8 cellular contexts compared by ENCODE assay signal in the genomic region with DNA sequence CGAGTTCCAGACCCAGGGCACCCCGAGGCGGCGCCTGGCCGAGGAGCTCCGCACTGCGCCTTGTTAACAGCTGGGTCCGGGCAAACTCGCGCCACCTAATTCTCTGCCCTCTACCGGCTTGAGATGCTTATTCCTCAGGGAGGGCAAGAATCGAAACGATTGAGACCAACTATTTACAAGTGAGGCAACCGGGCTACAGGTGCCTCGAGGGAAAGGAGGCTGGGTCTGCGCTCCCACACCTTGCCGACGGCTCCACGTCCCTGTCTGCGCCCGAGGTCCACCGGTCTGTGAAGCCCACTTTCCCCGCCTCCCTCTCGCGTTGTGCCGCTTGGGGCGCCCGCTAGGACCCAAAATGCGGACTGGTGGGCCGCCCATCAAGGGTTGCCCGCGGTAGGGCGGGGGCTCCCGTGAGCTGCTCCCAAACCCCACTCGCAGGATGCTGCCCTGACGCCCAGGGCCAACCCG. TPM values are rescaled to one million over a fixed set of nuclear protein-coding genes. Genes with fewer than 3 reads are reported as not detected.
DNase-seq lines count a peak whose midpoint lies in the region; ATAC-seq and TF ChIP-seq lines count a peak whose summit lies in the region.

No MANE protein-coding gene starts in this region.

- WGBS in iPS DF 6.9 (ENCODE audit: insufficient coverage, insufficient read length) = no CpG with 5 or more reads among the region's 37 CpGs

- H3K27ac ChIP-seq in HUES6 (ENCODE audit: low read depth, low read length) (peak overlapping the region; percentile 41; the same call in 1 of the 2 replicates), iPS DF 6.9 (ENCODE audit: low read length) (no peak overlapping the region)

- peak overlapping the region; percentile 98 for H3K4me2 ChIP-seq in skeletal muscle satellite cell (ENCODE audit: low read length)

- H3K27me3 ChIP-seq in HUES6 (ENCODE audit: control insufficient read depth, insufficient read depth, low read length) (peaks cover 7% of the 10 kb centered on the region; the same call in 1 of the 2 replicates), iPS DF 6.9 (ENCODE audit: control insufficient read depth, insufficient read depth, low read length) (no peaks in the 10 kb centered on the region), skeletal muscle satellite cell (ENCODE audit: control insufficient read depth, insufficient read depth, low read length) (no peaks in the 10 kb centered on the region)

- H3K4me1 ChIP-seq in HUES6 (ENCODE audit: control insufficient read depth, insufficient read depth, low read length) (peaks cover 11% of the 10 kb centered on the region), iPS DF 6.9 (ENCODE audit: control insufficient read depth, insufficient read depth, low read length) (no peaks in the 10 kb centered on the region), skeletal muscle satellite cell (ENCODE audit: control insufficient read depth, insufficient read depth, low read length) (peaks cover 44% of the 10 kb centered on the region)

- H3K9ac ChIP-seq in HUES6 (ENCODE audit: low read length) (peak overlapping the region; percentile 92), skeletal muscle satellite cell (ENCODE audit: low read depth, low read length) (peak overlapping the region; percentile 85)

- H3K9me3 ChIP-seq in HUES6 (ENCODE audit: control insufficient read depth, insufficient read depth, low read depth, low read length) (no peaks in the 10 kb centered on the region), iPS DF 6.9 (ENCODE audit: control insufficient read depth, insufficient read depth, low read length) (no peaks in the 10 kb centered on the region), skeletal muscle satellite cell (replicated peaks; ENCODE audit: low read length) (no peaks in the 10 kb centered on the region)

- in situ Hi-C loops in astrocyte of the cerebellum (cut with HindIII; ENCODE audit: low sequenced_read_pairs) = no loop called here

- DNase-seq in DMS79 (lab: John Stamatoyannopoulos, UW) (peak; percentile 65), T-helper 1 cell (peak; percentile 16 to 61 (median 36)), astrocyte of the cerebellum (ENCODE audit: low read depth) (no peak), iPS DF 6.9 (ENCODE audit: low read depth, low spot score) (no peak), NCI-H1048 (lab: John Stamatoyannopoulos, UW) (no peak)

- peak; percentile 48 for ATAC-seq in GM21423 (IDR thresholded peaks at IDR 0.05; ENCODE audit: unreplicated experiment)

- peak; percentile 49 for TF ChIP-seq CTCF in astrocyte of the cerebellum (IDR thresholded peaks at IDR 0.05; ENCODE audit: low read depth, low read length, missing control alignments)

- H3K36me3 ChIP-seq in HUES6 (ENCODE audit: control insufficient read depth, insufficient read depth, low read length) (peaks cover 15% of the 10 kb centered on the region), iPS DF 6.9 (ENCODE audit: control insufficient read depth, insufficient read depth, low read length) (no peaks in the 10 kb centered on the region), skeletal muscle satellite cell (ENCODE audit: insufficient read depth, low read length) (peaks cover 3% of the 10 kb centered on the region)

- H3K4me3 ChIP-seq in HUES6 (ENCODE audit: low read depth, low read length) = peak overlapping the region; percentile 66
- peak overlapping the region; percentile 77 for H3K4me3 ChIP-seq in astrocyte of the cerebellum (ENCODE audit: low read depth, low read length)
- H3K4me3 ChIP-seq in iPS DF 6.9 (ENCODE audit: low read length) = peak overlapping the region; percentile 91
- peak overlapping the region; percentile 97 for H3K4me3 ChIP-seq in skeletal muscle satellite cell (ENCODE audit: low read length)

RNA-seq across cellular contexts. Expression of a gene that starts 0.5 kb away (rescaled TPM):
- 142 and 151 TPM in 2 replicates for total RNA-seq in skeletal muscle satellite cell (2012; rRNA removed)

Comparison
In these comparisons a context has a peak if more than half of its experiments do, and no peak if none do; other contexts are left out.
1. DNase-seq: peak in DMS79 (single experiment) and T-helper 1 cell (5 of 5); none in astrocyte of the cerebellum (single experiment), iPS DF 6.9 (single experiment) and NCI-H1048 (single experiment).
2. Peak in every context shown above with its lines, with median percentiles within 50 percentile points of each other: H3K4me3 ChIP-seq.